2 cellular contexts compared by ENCODE assay signal in genomic region chr17:76415786-76416185, GRCh38.
TF ChIP-seq lines count a peak whose summit lies in the region.

No MANE protein-coding gene starts in this region.

TF ChIP-seq in GM12891, 5 proteins besides CTCF, POLR2A, EP300 and RAD21:
- no peak for TF ChIP-seq SPI1 (IDR thresholded peaks at IDR 0.05; ENCODE audit: low read depth, low read length)
- TF ChIP-seq PAX5 (IDR thresholded peaks at IDR 0.05; ENCODE audit: insufficient read depth, low read length, severe bottlenecking): no peak
- TF ChIP-seq POU2F2 (IDR thresholded peaks at IDR 0.05; ENCODE audit: low read depth, low read length): no peak
- TF ChIP-seq TAF1 (IDR thresholded peaks at IDR 0.05; ENCODE audit: low read depth, low read length): no peak

TF ChIP-seq in K562, 482 proteins besides CTCF, POLR2A, EP300 and RAD21 (continues in another document):
- no peak for TF ChIP-seq RBM15 (IDR thresholded peaks at IDR 0.05; ENCODE audit: insufficient read depth, low read length)
- peak; percentile 63; the same call in 1 of the 2 replicates for TF ChIP-seq ZNF408 (CRISPR knock-in tag; IDR thresholded peaks at IDR 0.05; ENCODE audit: low read depth)
- TF ChIP-seq STAG1 (CRISPR knock-in tag; IDR thresholded peaks at IDR 0.05; ENCODE audit: borderline replicate concordance): no peak
- no peak for TF ChIP-seq IRF9 (tag; IDR thresholded peaks at IDR 0.05)
- TF ChIP-seq CREB3 (tag; conservative IDR thresholded peaks at IDR 0.05; ENCODE audit: low read depth): no peak
- peak; percentile 62; the same call in 1 of the 2 replicates for TF ChIP-seq SLC30A9 (CRISPR knock-in tag; IDR thresholded peaks at IDR 0.05)
- no peak for TF ChIP-seq MAZ (CRISPR knock-in tag; conservative IDR thresholded peaks at IDR 0.05 in 1 of 2, IDR thresholded peaks at IDR 0.05 in 1 of 2)
- no peak for TF ChIP-seq HIVEP1 (CRISPR knock-in tag; IDR thresholded peaks at IDR 0.05)
- no peak for TF ChIP-seq ZFPM2 (CRISPR knock-in tag; IDR thresholded peaks at IDR 0.05)
- TF ChIP-seq PHB (CRISPR knock-in tag; IDR thresholded peaks at IDR 0.05): no peak
- no peak for TF ChIP-seq SETDB1 (IDR thresholded peaks at IDR 0.05; ENCODE audit: low read length)
- TF ChIP-seq CEBPG (CRISPR knock-in tag; IDR thresholded peaks at IDR 0.05): no peak
- no peak for TF ChIP-seq CEBPG (tag; conservative IDR thresholded peaks at IDR 0.05 in 1 of 2, IDR thresholded peaks at IDR 0.05 in 1 of 2)
- TF ChIP-seq ZNF449 (CRISPR knock-in tag; IDR thresholded peaks at IDR 0.05): peak; percentile 52; the same call in 1 of the 2 replicates
- TF ChIP-seq ELK3 (CRISPR knock-in tag; IDR thresholded peaks at IDR 0.05): no peak
- TF ChIP-seq NCOA4 (IDR thresholded peaks at IDR 0.05; ENCODE audit: partially characterized antibody): no peak
- peak; percentile 77; the same call in 1 of the 2 replicates for TF ChIP-seq NR2F6 (CRISPR knock-in tag; IDR thresholded peaks at IDR 0.05)
- no peak for TF ChIP-seq MAFK (IDR thresholded peaks at IDR 0.05; ENCODE audit: low read length)
- TF ChIP-seq ZBTB40 (IDR thresholded peaks at IDR 0.05): no peak
- no peak for TF ChIP-seq ZBTB40 (CRISPR knock-in tag; IDR thresholded peaks at IDR 0.05)
- TF ChIP-seq HNRNPUL1 (IDR thresholded peaks at IDR 0.05; ENCODE audit: low read length): no peak
- TF ChIP-seq STAT6 (CRISPR knock-in tag; IDR thresholded peaks at IDR 0.05): no peak
- TF ChIP-seq KAT7 (CRISPR knock-in tag; IDR thresholded peaks at IDR 0.05; ENCODE audit: borderline replicate concordance): no peak
- no peak for TF ChIP-seq ZNF551 (CRISPR knock-in tag; IDR thresholded peaks at IDR 0.05)
- TF ChIP-seq ATF3 (IDR thresholded peaks at IDR 0.05): no peak
- TF ChIP-seq ATF3 (CRISPR knock-in tag; conservative IDR thresholded peaks at IDR 0.05): no peak
- TF ChIP-seq ZNF592 (IDR thresholded peaks at IDR 0.05): no peak
- no peak for TF ChIP-seq MEF2A (IDR thresholded peaks at IDR 0.05; ENCODE audit: control insufficient read depth, low read depth, low read length)
- TF ChIP-seq THRA (IDR thresholded peaks at IDR 0.05): no peak
- TF ChIP-seq MYNN (IDR thresholded peaks at IDR 0.05): no peak
- TF ChIP-seq MYNN (CRISPR knock-in tag; IDR thresholded peaks at IDR 0.05): no peak
